Comparison of ENCODE assay signal across 15 cellular contexts in genomic region chr15:66746231-66746605, GRCh38. TPM values are rescaled to one million over a fixed set of nuclear protein-coding genes. Genes with fewer than 3 reads are reported as not detected.
A peak's percentile ranks its signal among the peaks of the same experiment; 100 is the strongest.
DNase-seq lines count a peak whose midpoint lies in the region; ATAC-seq and TF ChIP-seq lines count a peak whose summit lies in the region.
"Had no signal": no experiment of that assay in that cellular context is flagged by ENCODE, and none has a peak within 500 bp of the region (broad histone marks: within the 10 kb centered on the region; RNA-seq: fewer than 3 reads in every experiment).

No MANE protein-coding gene starts in this region.

- H2BK15ac ChIP-seq in neuronal stem cell (ENCODE audit: low read length), result no peak overlapping the region

- H4K8ac ChIP-seq in neuronal stem cell (ENCODE audit: low read depth, low read length), result no peak overlapping the region

- H3K23ac ChIP-seq in neuronal stem cell (ENCODE audit: low read depth, low read length, poor library complexity), result no peak overlapping the region

- H3K9me3 ChIP-seq in NT2/D1 (ENCODE audit: insufficient read depth, low read length) (no peaks in the 10 kb centered on the region), right atrium auricular region (no peaks in the 10 kb centered on the region), neuronal stem cell (replicated peaks in 1 of 2; ENCODE audit: control insufficient read depth in 2 of 2, insufficient read depth in 1 of 2, low read depth in 1 of 2, low read length in 2 of 2) (no peaks in the 10 kb centered on the region)
- H3K9me3 ChIP-seq: lower lobe of right lung had no signal

- H2AK5ac ChIP-seq in neuronal stem cell (ENCODE audit: low read depth, low read length), result no peak overlapping the region

- DNase-seq in CD1c-positive myeloid dendritic cell (ENCODE audit: extremely low spot score), result peak; percentile 16
- no peak for DNase-seq in NT2/D1 (ENCODE audit: low read depth, low spot score)
- no peak for DNase-seq in right atrium auricular region (ENCODE audit: low spot score)
- no peak for DNase-seq in neuronal stem cell (ENCODE audit: low spot score)
- DNase-seq in germinal center (ENCODE audit: low spot score), result no peak
- DNase-seq in CD14-positive monocyte (ENCODE audit: low spot score), result no peak
- DNase-seq in sciatic nerve (ENCODE audit: low spot score), result no peak
- DNase-seq: activated CD4-positive, alpha-beta T cell treated with anti-CD3 and anti-CD28 coated beads for 48 hours; activated naive CD4-positive, alpha-beta T cell treated with anti-CD3 and anti-CD28 coated beads for 36 hours; effector CD4-positive, alpha-beta T cell; lower lobe of right lung; stimulated activated CD4-positive, alpha-beta T cell treated with anti-CD3 and anti-CD28 coated beads, Interleukin-2, amount 100 ng/mL, for 24 hours had no signal

- no peak overlapping the region for H4K91ac ChIP-seq in neuronal stem cell (ENCODE audit: low read depth, low read length, poor library complexity)

- no peaks in the 10 kb centered on the region for H3K79me1 ChIP-seq in neuronal stem cell (ENCODE audit: low read depth, low read length)

- H3K4me2 ChIP-seq in neuronal stem cell (ENCODE audit: insufficient read depth, low read length, poor library complexity, severe bottlenecking), result no peak overlapping the region

- ATAC-seq in GM21423 (IDR thresholded peaks at IDR 0.05; ENCODE audit: unreplicated experiment) (no peak), sciatic nerve (no peak)
- ATAC-seq: lower lobe of right lung; natural killer cell treated with Interleukin-12 subunit alpha and Interleukin-12 subunit beta and Interleukin-15 and Interleukin-18, amount 100 ng/mL, for 72 hours had no signal

- peaks cover 47% of the 10 kb centered on the region for H3K36me3 ChIP-seq in NT2/D1 (ENCODE audit: insufficient read depth, insufficient read length, low read length)
- no peaks in the 10 kb centered on the region for H3K36me3 ChIP-seq in right atrium auricular region
- H3K36me3 ChIP-seq in neuronal stem cell (replicated peaks in 1 of 2; ENCODE audit: control insufficient read depth in 2 of 2, insufficient read depth in 2 of 2, low read length in 2 of 2), result no peaks in the 10 kb centered on the region
- H3K36me3 ChIP-seq: lower lobe of right lung had no signal

- H2BK12ac ChIP-seq in neuronal stem cell (ENCODE audit: low read length), result no peak overlapping the region

- WGBS in neuronal stem cell (ENCODE audit: extremely low coverage in 2 of 2, insufficient read length in 2 of 2, insufficient replicate concordance in 1 of 2), 2 donors, result no CpG with 5 or more reads among the region's 5 CpGs

- H3K36me3 Mint-ChIP-seq in CD14-positive monocyte, result no peaks in the 10 kb centered on the region
- H3K36me3 Mint-ChIP-seq: natural killer cell treated with Interleukin-12 subunit alpha and Interleukin-12 subunit beta and Interleukin-15 and Interleukin-18, amount 100 ng/mL, for 72 hours had no signal

- intact Hi-C loops in CD14-positive monocyte (cut with micrococcal nuclease), result no loop called here
- intact Hi-C loops in sciatic nerve (cut with DNase I), result no loop called here

- H3K4me1 Mint-ChIP-seq in CD14-positive monocyte, result no peaks in the 10 kb centered on the region

- peak overlapping the region; percentile 12 for H3K18ac ChIP-seq in neuronal stem cell (ENCODE audit: low read length)

- H3K4me1 ChIP-seq in NT2/D1 (ENCODE audit: insufficient read depth, insufficient read length), result peaks cover 31% of the 10 kb centered on the region
- H3K4me1 ChIP-seq in right atrium auricular region, result peaks cover 0 to 73% of the 10 kb centered on the region in 2 donors
- H3K4me1 ChIP-seq in neuronal stem cell (ENCODE audit: control insufficient read depth in 2 of 2, insufficient read depth in 1 of 2, low read depth in 1 of 2, low read length in 2 of 2), result peaks cover 14 to 16% of the 10 kb centered on the region in 2 donors

- H3K27me3 ChIP-seq in NT2/D1 (ENCODE audit: insufficient read depth, insufficient read length) (no peaks in the 10 kb centered on the region), right atrium auricular region (no peaks in the 10 kb centered on the region), neuronal stem cell (ENCODE audit: control insufficient read depth in 3 of 3, insufficient read depth in 3 of 3, low read depth in 1 of 3, low read length in 3 of 3) (no peaks in the 10 kb centered on the region)

- no peak overlapping the region for H3K14ac ChIP-seq in neuronal stem cell (ENCODE audit: low read length)

- peak overlapping the region; percentile 14 for H2AFZ ChIP-seq in neuronal stem cell (ENCODE audit: low read length)

- peaks cover 1 to 3% (median 3%) of the 10 kb centered on the region in 3 donors for H3K27me3 Mint-ChIP-seq in CD14-positive monocyte (ENCODE audit: low read depth in 3 of 3)

- no peaks in the 10 kb centered on the region for H3K9me3 Mint-ChIP-seq in CD14-positive monocyte
- H3K9me3 Mint-ChIP-seq: activated naive CD4-positive, alpha-beta T cell treated with anti-CD3 and anti-CD28 coated beads for 36 hours; natural killer cell treated with Interleukin-12 subunit alpha and Interleukin-12 subunit beta and Interleukin-15 and Interleukin-18, amount 100 ng/mL, for 72 hours; T-helper 2 cell treated with Interferon-gamma antibody and Interleukin-4, amounts not matched to agents 5 μg/mL and 100 μg/mL, for 36 hours had no signal

- H3K4ac ChIP-seq in neuronal stem cell (ENCODE audit: low read length), result no peak overlapping the region

- peak overlapping the region; percentile 32 for H3K9ac ChIP-seq in NT2/D1 (ENCODE audit: insufficient read length, low read depth)
- H3K9ac ChIP-seq in neuronal stem cell (ENCODE audit: low read depth, low read length, poor library complexity), result no peak overlapping the region

- H2BK120ac ChIP-seq in neuronal stem cell (ENCODE audit: low read depth, low read length), result no peak overlapping the region

- H3K4me3 ChIP-seq in NT2/D1 (ENCODE audit: insufficient read length, low read depth) (no peak overlapping the region), right atrium auricular region (no peak overlapping the region), neuronal stem cell (ENCODE audit: low read length in 2 of 2) (no peak overlapping the region)
- H3K4me3 ChIP-seq: lower lobe of right lung had no signal

- TF ChIP-seq CTCF in right atrium auricular region (IDR thresholded peaks at IDR 0.05), result no peak
- no peak for TF ChIP-seq CTCF in CD14-positive monocyte (IDR thresholded peaks at IDR 0.05)

- H3K4me3 Mint-ChIP-seq in CD14-positive monocyte, result no peak overlapping the region
- H3K4me3 Mint-ChIP-seq: activated naive CD4-positive, alpha-beta T cell treated with anti-CD3 and anti-CD28 coated beads for 36 hours; natural killer cell treated with Interleukin-12 subunit alpha and Interleukin-12 subunit beta and Interleukin-15 and Interleukin-18, amount 100 ng/mL, for 72 hours; T-helper 2 cell treated with Interferon-gamma antibody and Interleukin-4, amounts not matched to agents 5 μg/mL and 100 μg/mL, for 36 hours had no signal

- H3K27ac ChIP-seq in right atrium auricular region (peak overlapping the region; percentile 2 to 40), neuronal stem cell (replicated peaks; ENCODE audit: low read length) (no peak overlapping the region)
- H3K27ac ChIP-seq: lower lobe of right lung had no signal

- no peak overlapping the region for H3K27ac Mint-ChIP-seq in CD14-positive monocyte
- H3K27ac Mint-ChIP-seq: activated naive CD4-positive, alpha-beta T cell treated with anti-CD3 and anti-CD28 coated beads for 36 hours; T-helper 2 cell treated with Interferon-gamma antibody and Interleukin-4, amounts not matched to agents 5 μg/mL and 100 μg/mL, for 36 hours had no signal

- no peak overlapping the region for H2BK5ac ChIP-seq in neuronal stem cell (ENCODE audit: low read length)

RNA-seq across cellular contexts. Expression of gene SMAD6, which starts 44.2 kb away (rescaled TPM):
- 100 to 1,000 TPM in 1 of 2 donors, 10 to 100 TPM in 1; 20.8 to 104 TPM for total RNA-seq in right atrium auricular region
- 0.98 TPM for polyA plus RNA-seq in neuronal stem cell (2013, experiment 1 of 2)
- 1.0 TPM for polyA plus RNA-seq in neuronal stem cell (2013, experiment 2 of 2)
- not detected for polyA plus RNA-seq in CD14-positive monocyte
- 62.4 TPM for total RNA-seq in sciatic nerve
